ENCODE assay signal across 28 cellular contexts in genomic region chr18:75531851-75532241, GRCh38.
"Had no signal": no experiment of that assay in that cellular context is flagged by ENCODE, and none has a peak within 500 bp of the region (broad histone marks: within the 10 kb centered on the region; RNA-seq: fewer than 3 reads in every experiment).

No MANE protein-coding gene starts in this region.

- H3K4me1 ChIP-seq: ascending aorta, colonic mucosa, gastroesophageal sphincter, left lung, lower lobe of right lung, parathyroid adenoma, testis, transverse colon had no signal

- H3K36me3 ChIP-seq: ascending aorta, cardiac muscle cell, colonic mucosa, gastroesophageal sphincter, left lung, lower lobe of right lung, transverse colon had no signal

- H3K27ac Mint-ChIP-seq: activated CD4-positive, alpha-beta T cell treated with anti-CD3 and anti-CD28 coated beads for 36 hours; activated naive CD4-positive, alpha-beta T cell treated with anti-CD3 and anti-CD28 coated beads for 36 hours; activated naive CD8-positive, alpha-beta T cell treated with anti-CD3 and anti-CD28 coated beads, Interleukin-2, amount 10 ng/mL, durations not matched to agents 7 days and 5 days; natural killer cell treated with Interleukin-12 subunit alpha and Interleukin-12 subunit beta and Interleukin-15 and Interleukin-18, amount 100 ng/mL, for 72 hours had no signal

- H3K4me1 Mint-ChIP-seq: activated CD4-positive, alpha-beta T cell treated with anti-CD3 and anti-CD28 coated beads for 36 hours; activated naive CD8-positive, alpha-beta T cell treated with anti-CD3 and anti-CD28 coated beads, Interleukin-2, amount 10 ng/mL, durations not matched to agents 7 days and 5 days had no signal

- H3K27me3 Mint-ChIP-seq: brain had no signal

- H3K36me3 Mint-ChIP-seq: activated naive CD8-positive, alpha-beta T cell treated with anti-CD3 and anti-CD28 coated beads, Interleukin-2, amount 10 ng/mL, durations not matched to agents 7 days and 5 days; brain; natural killer cell treated with Interleukin-12 subunit alpha and Interleukin-12 subunit beta and Interleukin-15 and Interleukin-18, amount 100 ng/mL, for 72 hours had no signal

- H3K9ac ChIP-seq: parathyroid adenoma had no signal

- H3K9me3 Mint-ChIP-seq: activated naive CD4-positive, alpha-beta T cell treated with anti-CD3 and anti-CD28 coated beads for 36 hours; activated naive CD8-positive, alpha-beta T cell treated with anti-CD3 and anti-CD28 coated beads, Interleukin-2, amount 10 ng/mL, durations not matched to agents 7 days and 5 days; brain; natural killer cell treated with Interleukin-12 subunit alpha and Interleukin-12 subunit beta and Interleukin-15 and Interleukin-18, amount 100 ng/mL, for 72 hours had no signal

- H3K27me3 ChIP-seq: cardiac muscle cell, colonic mucosa, gastroesophageal sphincter, left lung, testis, transverse colon had no signal

- H3K4me3 Mint-ChIP-seq: activated CD4-positive, alpha-beta T cell treated with anti-CD3 and anti-CD28 coated beads for 36 hours; activated naive CD4-positive, alpha-beta T cell treated with anti-CD3 and anti-CD28 coated beads for 36 hours; activated naive CD8-positive, alpha-beta T cell treated with anti-CD3 and anti-CD28 coated beads, Interleukin-2, amount 10 ng/mL, durations not matched to agents 7 days and 5 days; brain; natural killer cell treated with Interleukin-12 subunit alpha and Interleukin-12 subunit beta and Interleukin-15 and Interleukin-18, amount 100 ng/mL, for 72 hours had no signal

- H3K9me3 ChIP-seq: ascending aorta, colonic mucosa, gastroesophageal sphincter, left lung, lower lobe of right lung, testis, transverse colon had no signal

- ATAC-seq: activated CD4-positive, alpha-beta T cell treated with anti-CD3 and anti-CD28 coated beads for 36 hours; gastroesophageal sphincter; left lung; natural killer cell treated with Interleukin-12 subunit alpha and Interleukin-12 subunit beta and Interleukin-15 and Interleukin-18, amount 100 ng/mL, for 72 hours; stimulated activated naive CD8-positive, alpha-beta T cell treated with anti-CD3 and anti-CD28 coated beads, Interleukin-15, Interleukin-2, amounts not matched to agents 100 U/mL and 50 U/mL, for 24 hours had no signal

- DNase-seq: activated CD4-positive, alpha-beta T cell treated with anti-CD3 and anti-CD28 coated beads for 36 hours; activated CD4-positive, alpha-beta T cell treated with anti-CD3 and anti-CD28 coated beads, Interleukin-2, amount 50 U/mL, for 48 hours; activated CD4-positive, CD25-positive, alpha-beta regulatory T cell; activated CD8-positive, alpha-beta memory T cell treated with anti-CD3 and anti-CD28 coated beads for 24 hours; activated effector memory CD4-positive, alpha-beta T cell treated with Interleukin-2 at 50 U/mL for 16 hours; activated naive CD4-positive, alpha-beta T cell treated with anti-CD3 and anti-CD28 coated beads for 36 hours; activated naive CD8-positive, alpha-beta T cell treated with anti-CD3 and anti-CD28 coated beads, Interleukin-2, amount 10 ng/mL, durations not matched to agents 7 days and 5 days; cerebellar nuclear complex; colonic mucosa; effector memory CD4-positive, alpha-beta T cell; head of caudate nucleus; hippocampal formation; lower lobe of right lung; mesendoderm; nucleus accumbens; right cardiac atrium; stimulated activated CD4-positive, alpha-beta T cell treated with anti-CD3 and anti-CD28 coated beads, Interleukin-12 subunit alpha, Interleukin-12 subunit beta, amount 100 ng/mL, for 4 hours; stimulated activated CD4-positive, alpha-beta T cell treated with anti-CD3 and anti-CD28 coated beads, Interleukin-4, amount 100 ng/mL, for 1 hour; stimulated activated naive CD8-positive, alpha-beta T cell treated with anti-CD3 and anti-CD28 coated beads, Interleukin-15, Interleukin-2, amounts not matched to agents 100 U/mL and 50 U/mL, for 24 hours; testis; transverse colon had no signal

- H3K79me2 ChIP-seq: parathyroid adenoma had no signal

- H3K27ac ChIP-seq: ascending aorta, cardiac muscle cell, colonic mucosa, gastroesophageal sphincter, lower lobe of right lung, parathyroid adenoma, testis, transverse colon had no signal

- H3K4me3 ChIP-seq: ascending aorta, cardiac muscle cell, colonic mucosa, gastroesophageal sphincter, left lung, lower lobe of right lung, testis, transverse colon had no signal

- H2AFZ ChIP-seq: parathyroid adenoma had no signal
